ENCODE assay signal across 8 cellular contexts in genomic region chr1:1599919-1600860, GRCh38. TPM values are rescaled to one million over a fixed set of nuclear protein-coding genes. Genes with fewer than 3 reads are reported as not detected.
DNase-seq lines count a peak whose midpoint lies in the region; ATAC-seq and TF ChIP-seq lines count a peak whose summit lies in the region.

FNDC10 (minus strand) TSS chr1:1600135; CDS start chr1:1600015, 120 bp downstream.

- DNase-seq in GM10266 (ENCODE audit: extremely low spot score): peak; percentile 44
- no peak for DNase-seq in SJCRH30
- DNase-seq in fibroblast of the aortic adventitia (ENCODE audit: low read depth): no peak
- DNase-seq in KG1 (lab: John Stamatoyannopoulos, UW): no peak

- no peak for ATAC-seq in GM19023 (IDR thresholded peaks at IDR 0.05; ENCODE audit: unreplicated experiment)
- ATAC-seq in GM21423 (IDR thresholded peaks at IDR 0.05; ENCODE audit: unreplicated experiment): no peak
- no peak for ATAC-seq in GM18505 (IDR thresholded peaks at IDR 0.05; ENCODE audit: unreplicated experiment)

- H3K36me3 ChIP-seq in SJCRH30: no peaks in the 10 kb centered on the region
- no peaks in the 10 kb centered on the region for H3K36me3 ChIP-seq in rectal smooth muscle tissue (ENCODE audit: control insufficient read depth, insufficient read depth, low read length)

- H3K27ac ChIP-seq in SJCRH30 (no peak within 1 kb of the TSS), rectal smooth muscle tissue (ENCODE audit: low read depth, low read length) (no peak within 1 kb of the TSS)

- H3K27me3 ChIP-seq in SJCRH30: peaks cover 50% of the 10 kb centered on the region
- H3K27me3 ChIP-seq in rectal smooth muscle tissue (ENCODE audit: control insufficient read depth, insufficient read depth, low read length): peaks cover 19% of the 10 kb centered on the region

- no peak for TF ChIP-seq POLR2A in GM18505 (IDR thresholded peaks at IDR 0.05; ENCODE audit: borderline replicate concordance, extremely low read depth, insufficient read depth, insufficient read length)

- peaks cover 20% of the 10 kb centered on the region for H3K4me1 ChIP-seq in SJCRH30
- no peaks in the 10 kb centered on the region for H3K4me1 ChIP-seq in rectal smooth muscle tissue (ENCODE audit: control insufficient read depth, insufficient read depth, low read length)

- TF ChIP-seq CTCF in GM10266 (IDR thresholded peaks at IDR 0.05; ENCODE audit: control insufficient read depth, insufficient read depth, low read depth, missing control alignments): no peak
- no peak for TF ChIP-seq CTCF in fibroblast of the aortic adventitia (IDR thresholded peaks at IDR 0.05; ENCODE audit: insufficient read depth, low read length)

- no peak within 1 kb of the TSS for H3K9ac ChIP-seq in rectal smooth muscle tissue (ENCODE audit: low read length)

- H3K4me3 ChIP-seq in SJCRH30: peak within 1 kb of the TSS; percentile 48
- peak within 1 kb of the TSS; percentile 60 for H3K4me3 ChIP-seq in fibroblast of the aortic adventitia (ENCODE audit: low read depth, low read length)
- peak within 1 kb of the TSS; percentile 51 for H3K4me3 ChIP-seq in rectal smooth muscle tissue (ENCODE audit: low read length)

- no peaks in the 10 kb centered on the region for H3K9me3 ChIP-seq in SJCRH30 (replicated peaks)

RNA-seq across cellular contexts. Expression of gene FNDC10, which starts in this region (rescaled TPM):
- 1.5 and 1.9 TPM in 2 replicates for total RNA-seq in SJCRH30 (2014; rRNA removed; shearing (Covaris generic))
- total RNA-seq in fibroblast of the aortic adventitia (ENCODE audit: low replicate concordance): 4.5 and 5.9 TPM in 2 replicates
